8 cellular contexts compared by ENCODE assay signal in genomic region chr14:24271834-24272263, GRCh38. TPM values are rescaled to one million over a fixed set of nuclear protein-coding genes. Genes with fewer than 3 reads are reported as not detected.
A peak's percentile ranks its signal among the peaks of the same experiment; 100 is the strongest.
DNase-seq lines count a peak whose midpoint lies in the region; ATAC-seq, FAIRE-seq and TF ChIP-seq lines count a peak whose summit lies in the region.

No MANE protein-coding gene starts in this region.

- DNase-seq in activated T-cell treated with anti-CD3 and anti-CD28 coated beads, Interleukin-2, amount 50 U/mL, for 4 hours = no peak
- no peak for DNase-seq in activated T-cell treated with anti-CD3 and anti-CD28 coated beads, Interleukin-2, amount 50 U/mL, for 48 hours
- DNase-seq in astrocyte (ENCODE audit: low read depth) (no peak), HepG2 (ENCODE audit: low spot score) (no peak), thyroid gland (no peak), NCI-H146 treated with DMSO at 0.1 percent for 48 hours (lab: John Stamatoyannopoulos, UW; ENCODE audit: unreplicated experiment) (no peak), globus pallidus (ENCODE audit: low spot score) (no peak), cerebellar nuclear complex (lab: John Stamatoyannopoulos, UW) (no peak)

- no peaks in the 10 kb centered on the region for H3K79me2 ChIP-seq in astrocyte (ENCODE audit: insufficient read depth, low read length)
- H3K79me2 ChIP-seq in HepG2 (ENCODE audit: insufficient read depth, low read length) = peaks cover 7% of the 10 kb centered on the region

- TF ChIP-seq POLR2A in HepG2 (IDR thresholded peaks at IDR 0.05; ENCODE audit: insufficient read depth in 1 of 2, low read depth in 2 of 2, low read length in 2 of 2) (no peak), thyroid gland (IDR thresholded peaks at IDR 0.05) (no peak)

- H3K9ac ChIP-seq in astrocyte (ENCODE audit: low read length) = peak overlapping the region; percentile 94
- peak overlapping the region; percentile 98 for H3K9ac ChIP-seq in HepG2 (ENCODE audit: insufficient read depth, low read depth, low read length)

- H3K36me3 ChIP-seq in astrocyte (ENCODE audit: insufficient read depth, low read length) = peaks cover 7% of the 10 kb centered on the region
- peaks cover 11 to 20% of the 10 kb centered on the region in 2 experiments; a peak in 4 of 5 replicates for H3K36me3 ChIP-seq in HepG2 (replicated peaks in 1 of 2; ENCODE audit: control insufficient read depth in 1 of 2, insufficient read depth in 2 of 2, low read length in 2 of 2)
- H3K36me3 ChIP-seq in thyroid gland = peaks cover 8% of the 10 kb centered on the region in 2 donors

- peak overlapping the region; percentile 93 for H2AFZ ChIP-seq in astrocyte (ENCODE audit: low read depth, low read length)
- H2AFZ ChIP-seq in HepG2 (ENCODE audit: low read length) = peak overlapping the region; percentile 75

- WGBS in HepG2 (ENCODE audit: low lambda C conversion rate) = 9% methylated on average over 3 of the region's 3 CpGs
- 16% methylated on average over 3 of the region's 3 CpGs for WGBS in thyroid gland, 2 donors

- TF ChIP-seq EP300 in HepG2 (IDR thresholded peaks at IDR 0.05; ENCODE audit: low read depth in 2 of 2, low read length in 2 of 2) (no peak), HepG2 (CRISPR knock-in tag; IDR thresholded peaks at IDR 0.05; ENCODE audit: borderline replicate concordance) (no peak; the same call in 1 of the 2 replicates)

- BruUV-seq in HepG2 (replicated peaks; lab: Mats Ljungman, UMichigan) = TSS peak; percentile 50

- H3K4me3 ChIP-seq in astrocyte (ENCODE audit: insufficient read depth, low read depth, low read length) = peak overlapping the region; percentile 82
- H3K4me3 ChIP-seq in HepG2 (replicated peaks in 1 of 3; ENCODE audit: insufficient read depth in 1 of 3, low read depth in 2 of 3, low read length in 3 of 3) = peak overlapping the region; percentile 78 to 96 (median 78)
- peak overlapping the region in 2 of 3 donors; percentile 8 to 89 for H3K4me3 ChIP-seq in thyroid gland (replicated peaks in 1 of 3)

- peaks cover 43% of the 10 kb centered on the region for H3K4me1 Mint-ChIP-seq in activated T-cell treated with anti-CD3 and anti-CD28 coated beads, Interleukin-2, amount 50 U/mL, for 4 hours (ENCODE audit: low read depth)
- peaks cover 7% of the 10 kb centered on the region for H3K4me1 Mint-ChIP-seq in astrocyte (ENCODE audit: low read depth, unreplicated experiment)

- H3K4me3 Mint-ChIP-seq in activated T-cell treated with anti-CD3 and anti-CD28 coated beads, Interleukin-2, amount 50 U/mL, for 4 hours = peak overlapping the region; percentile 88
- peak overlapping the region; percentile 85 for H3K4me3 Mint-ChIP-seq in astrocyte (ENCODE audit: unreplicated experiment)

- no peaks in the 10 kb centered on the region for H3K27me3 Mint-ChIP-seq in activated T-cell treated with anti-CD3 and anti-CD28 coated beads, Interleukin-2, amount 50 U/mL, for 4 hours (ENCODE audit: low read depth)
- H3K27me3 Mint-ChIP-seq in astrocyte (ENCODE audit: low read depth, unreplicated experiment) = no peaks in the 10 kb centered on the region

- H3K36me3 Mint-ChIP-seq in activated T-cell treated with anti-CD3 and anti-CD28 coated beads, Interleukin-2, amount 50 U/mL, for 4 hours (ENCODE audit: insufficient read depth) = peaks cover 9% of the 10 kb centered on the region
- peaks cover 17% of the 10 kb centered on the region for H3K36me3 Mint-ChIP-seq in astrocyte (ENCODE audit: low read depth, unreplicated experiment)

- POLR2A ChIA-PET in HepG2 (lab: Yijun Ruan, JAX) = interaction anchor here (0.6 to 16.5 kb wide), 49 partner anchors 9 to 1435 kb away, joined by 3 to 435 read pairs (median 9); partner anchors contain the start of genes BCL2L2, CARMIL3, CBLN3 and CHMP4A

- intact Hi-C loops in HepG2 (cut with micrococcal nuclease; ENCODE audit: unreplicated experiment) = loop anchor here (1.0 to 2.0 kb wide), 4 partner anchors 20 to 55 kb away; partner anchors contain the start of gene MDP1
- intact Hi-C loops in thyroid gland (cut with DNase I) = no loop called here

- in situ Hi-C loops in HepG2 (cut with HindIII; ENCODE audit: extremely low pct_ligation_motif_present, low pct_unique_long_range_greater_than_20kb) = no loop called here

- H3K27me3 ChIP-seq in astrocyte (ENCODE audit: insufficient read depth, low read length) (no peaks in the 10 kb centered on the region), HepG2 (ENCODE audit: control insufficient read depth in 1 of 2, insufficient read depth in 2 of 2, low read length in 2 of 2) (no peaks in the 10 kb centered on the region; a peak in 1 of 5 replicates), thyroid gland (no peaks in the 10 kb centered on the region)

- ATAC-seq in activated T-cell treated with anti-CD3 and anti-CD28 coated beads, Interleukin-2, amount 50 U/mL, for 4 hours = no peak
- ATAC-seq in HepG2 = no peak

- no peaks in the 10 kb centered on the region for H3K9me3 Mint-ChIP-seq in activated T-cell treated with anti-CD3 and anti-CD28 coated beads, Interleukin-2, amount 50 U/mL, for 4 hours
- no peaks in the 10 kb centered on the region for H3K9me3 Mint-ChIP-seq in astrocyte (ENCODE audit: unreplicated experiment)

- peak overlapping the region; percentile 71 for H3K27ac Mint-ChIP-seq in astrocyte (ENCODE audit: unreplicated experiment)

- H3K27ac ChIP-seq in astrocyte (ENCODE audit: low read depth, low read length) = peak overlapping the region; percentile 92
- peak overlapping the region; percentile 92 for H3K27ac ChIP-seq in HepG2 (ENCODE audit: extremely low read length, insufficient read depth, low read length)
- H3K27ac ChIP-seq in thyroid gland = peak overlapping the region; percentile 51 to 95 (median 84)

- H3K4me2 ChIP-seq in astrocyte (ENCODE audit: low read length) = peak overlapping the region; percentile 94
- peak overlapping the region; percentile 97 for H3K4me2 ChIP-seq in HepG2 (ENCODE audit: low read depth, low read length)

- FAIRE-seq in astrocyte (lab: Jason Lieb, UNC) = no peak
- no peak for FAIRE-seq in HepG2 (lab: Jason Lieb, UNC)

- CTCF ChIA-PET in HepG2 (lab: Yijun Ruan, JAX; ENCODE audit: low intra/inter-chr PET ratio, low total read pairs) = interaction anchor here (1.4 to 2.8 kb wide), 3 partner anchors 26 to 56 kb away, joined by 10 to 33 read pairs (median 10); partner anchors contain the start of genes MDP1 and TINF2

- H3K4me1 ChIP-seq in astrocyte (ENCODE audit: insufficient read depth, low read length) = peaks cover 5% of the 10 kb centered on the region
- peaks cover 22% of the 10 kb centered on the region for H3K4me1 ChIP-seq in HepG2 (ENCODE audit: insufficient read depth, low read length)
- H3K4me1 ChIP-seq in thyroid gland = peaks cover 8 to 18% of the 10 kb centered on the region in 2 donors

- no peak for TF ChIP-seq CTCF in astrocyte (IDR thresholded peaks at IDR 0.05; ENCODE audit: insufficient read depth, low read depth, low read length)
- no peak for TF ChIP-seq CTCF in HepG2 (CRISPR knock-in tag; IDR thresholded peaks at IDR 0.05)
- TF ChIP-seq CTCF in thyroid gland (IDR thresholded peaks at IDR 0.05) = no peak

- H4K20me1 ChIP-seq in astrocyte (ENCODE audit: insufficient read depth, low read length) = peaks cover 1% of the 10 kb centered on the region
- H4K20me1 ChIP-seq in HepG2 (ENCODE audit: insufficient read depth, low read length) = no peaks in the 10 kb centered on the region

- H3K9me3 ChIP-seq in astrocyte (ENCODE audit: insufficient read depth, low read depth, low read length) (no peaks in the 10 kb centered on the region), HepG2 (ENCODE audit: low read length) (no peaks in the 10 kb centered on the region), thyroid gland (no peaks in the 10 kb centered on the region)

- TF ChIP-seq RAD21 in HepG2 (CRISPR knock-in tag; IDR thresholded peaks at IDR 0.05) = no peak

RNA-seq across cellular contexts. Expression of gene RABGGTA, which starts 0.5 kb away (rescaled TPM):
- total RNA-seq in activated T-cell treated with anti-CD3 and anti-CD28 coated beads, Interleukin-2, amount 50 U/mL, for 4 hours = 10 to 100 TPM; 52.2 to 58.8 (median 53.4) TPM
- total RNA-seq in astrocyte (26.6 and 27.3 TPM in 2 replicates), HepG2 (2016; rRNA removed; fragmentation: Illumina TruSeq; extraction: Trizol) (31.2 and 57.9 TPM in 2 replicates), thyroid gland (10 to 100 TPM; 29.8 to 44.8 (median 33.5) TPM)
- total RNA-seq in HepG2 (2016; cell fraction: cytosol; rRNA removed; fragmentation: Illumina TruSeq; extraction: Trizol; ENCODE audit: low read depth) = 53.1 and 55.5 TPM in 2 replicates
- 28.7 and 55.2 TPM in 2 replicates for total RNA-seq in HepG2 (2016; cell fraction: insoluble cytoplasmic fraction; rRNA removed; fragmentation: Illumina TruSeq; extraction: Trizol)
- 39.6 and 50.8 TPM in 2 replicates for total RNA-seq in HepG2 (2016; cell fraction: membrane; rRNA removed; fragmentation: Illumina TruSeq; extraction: Trizol)
- 73.3 and 76.1 TPM in 2 replicates for total RNA-seq in HepG2 (2016; cell fraction: nucleus; rRNA removed; fragmentation: Illumina TruSeq; extraction: Trizol)
- 90.8 and 111 TPM in 2 replicates for polyA plus RNA-seq in HepG2 (2011; rRNA removed)
- polyA plus RNA-seq in HepG2 (2011; cell fraction: cytosol; rRNA removed) = 39.6 and 61.4 TPM in 2 replicates
- polyA plus RNA-seq in HepG2 (2011; cell fraction: nucleus; rRNA removed) = 727 and 889 TPM in 2 replicates
- polyA plus RNA-seq in HepG2 (2012) = 57.8 and 65.9 TPM in 2 replicates
- 23.3 and 25.5 TPM in 2 replicates for polyA plus RNA-seq in HepG2 (2016; cell fraction: cytosol; fragmentation: Illumina TruSeq; extraction: Trizol; ENCODE audit: low read depth)
- 26.2 and 35.5 TPM in 2 replicates for polyA plus RNA-seq in HepG2 (2016; cell fraction: insoluble cytoplasmic fraction; fragmentation: Illumina TruSeq; extraction: Trizol; ENCODE audit: low read depth)
- polyA plus RNA-seq in HepG2 (2016; cell fraction: membrane; fragmentation: Illumina TruSeq; extraction: Trizol; ENCODE audit: low read depth) = 26.4 and 35.2 TPM in 2 replicates
- 187 and 194 TPM in 2 replicates for polyA plus RNA-seq in HepG2 (2016; cell fraction: nucleus; fragmentation: Illumina TruSeq; extraction: Trizol; ENCODE audit: insufficient read depth, low read depth)
- 110 and 204 TPM in 2 replicates for polyA minus RNA-seq in HepG2 (2011; rRNA and poly(A)+ RNA removed; ENCODE audit: low replicate concordance)
- 28.8 and 31.7 TPM in 2 replicates for polyA minus RNA-seq in HepG2 (2011; cell fraction: cytosol; rRNA and poly(A)+ RNA removed)
- 149 and 154 TPM in 2 replicates for polyA minus RNA-seq in HepG2 (2011; cell fraction: nucleus; rRNA and poly(A)+ RNA removed)

RNA-seq across cellular contexts. Expression of gene TGM1, which starts 8.9 kb away (rescaled TPM):
- total RNA-seq in activated T-cell treated with anti-CD3 and anti-CD28 coated beads, Interleukin-2, amount 50 U/mL, for 4 hours = 1 to 10 TPM; 2.6 to 8.1 (median 2.6) TPM
- 3.8 and 4.8 TPM in 2 replicates for total RNA-seq in astrocyte
- total RNA-seq in HepG2 (2016; rRNA removed; fragmentation: Illumina TruSeq; extraction: Trizol) = 1.9 and 3.2 TPM in 2 replicates
- 2.0 and 2.8 TPM in 2 replicates for total RNA-seq in HepG2 (2016; cell fraction: cytosol; rRNA removed; fragmentation: Illumina TruSeq; extraction: Trizol; ENCODE audit: low read depth)
- total RNA-seq in HepG2 (2016; cell fraction: insoluble cytoplasmic fraction; rRNA removed; fragmentation: Illumina TruSeq; extraction: Trizol) = 0.86 and 4.5 TPM in 2 replicates
- total RNA-seq in HepG2 (2016; cell fraction: membrane; rRNA removed; fragmentation: Illumina TruSeq; extraction: Trizol) = 2.8 and 3.2 TPM in 2 replicates
- total RNA-seq in HepG2 (2016; cell fraction: nucleus; rRNA removed; fragmentation: Illumina TruSeq; extraction: Trizol) = 5.9 and 9.4 TPM in 2 replicates
- polyA plus RNA-seq in HepG2 (2011; rRNA removed) = 9.5 and 10.6 TPM in 2 replicates
- polyA plus RNA-seq in HepG2 (2011; cell fraction: cytosol; rRNA removed) = 2.8 and 4.4 TPM in 2 replicates
- polyA plus RNA-seq in HepG2 (2011; cell fraction: nucleus; rRNA removed) = 70.4 and 118 TPM in 2 replicates
- polyA plus RNA-seq in HepG2 (2012) = 5.0 and 6.8 TPM in 2 replicates
- polyA plus RNA-seq in HepG2 (2016; cell fraction: cytosol; fragmentation: Illumina TruSeq; extraction: Trizol; ENCODE audit: low read depth) = 1.5 and 2.0 TPM in 2 replicates
- polyA plus RNA-seq in HepG2 (2016; cell fraction: insoluble cytoplasmic fraction; fragmentation: Illumina TruSeq; extraction: Trizol; ENCODE audit: low read depth) = 1.4 and 1.7 TPM in 2 replicates
- polyA plus RNA-seq in HepG2 (2016; cell fraction: membrane; fragmentation: Illumina TruSeq; extraction: Trizol; ENCODE audit: low read depth) = 1.9 and 2.6 TPM in 2 replicates
- 19.1 and 23.5 TPM in 2 replicates for polyA plus RNA-seq in HepG2 (2016; cell fraction: nucleus; fragmentation: Illumina TruSeq; extraction: Trizol; ENCODE audit: insufficient read depth, low read depth)
- 10.5 and 15.8 TPM in 2 replicates for polyA minus RNA-seq in HepG2 (2011; rRNA and poly(A)+ RNA removed; ENCODE audit: low replicate concordance)
- 1.6 TPM in 1 of 2 replicates, not detected in the other for polyA minus RNA-seq in HepG2 (2011; cell fraction: cytosol; rRNA and poly(A)+ RNA removed)
- 19.0 and 26.3 TPM in 2 replicates for polyA minus RNA-seq in HepG2 (2011; cell fraction: nucleus; rRNA and poly(A)+ RNA removed)
- 1 to 10 TPM; 1.9 to 2.8 (median 2.0) TPM for total RNA-seq in thyroid gland

RNA-seq across cellular contexts. Expression of gene DHRS1, which starts 27.7 kb away (rescaled TPM):
- total RNA-seq in activated T-cell treated with anti-CD3 and anti-CD28 coated beads, Interleukin-2, amount 50 U/mL, for 4 hours = 1 to 10 TPM; 2.6 to 4.2 (median 3.1) TPM
- 26.5 and 30.3 TPM in 2 replicates for total RNA-seq in astrocyte
- 46.3 and 60.8 TPM in 2 replicates for total RNA-seq in HepG2 (2016; rRNA removed; fragmentation: Illumina TruSeq; extraction: Trizol)
- total RNA-seq in HepG2 (2016; cell fraction: cytosol; rRNA removed; fragmentation: Illumina TruSeq; extraction: Trizol; ENCODE audit: low read depth) = 11.6 and 11.9 TPM in 2 replicates
- total RNA-seq in HepG2 (2016; cell fraction: insoluble cytoplasmic fraction; rRNA removed; fragmentation: Illumina TruSeq; extraction: Trizol) = 42.0 and 55.8 TPM in 2 replicates
- 12.0 and 12.3 TPM in 2 replicates for total RNA-seq in HepG2 (2016; cell fraction: membrane; rRNA removed; fragmentation: Illumina TruSeq; extraction: Trizol)
- 49.1 and 52.1 TPM in 2 replicates for total RNA-seq in HepG2 (2016; cell fraction: nucleus; rRNA removed; fragmentation: Illumina TruSeq; extraction: Trizol)
- 49.8 and 52.2 TPM in 2 replicates for polyA plus RNA-seq in HepG2 (2011; rRNA removed)
- 67.8 and 85.2 TPM in 2 replicates for polyA plus RNA-seq in HepG2 (2011; cell fraction: cytosol; rRNA removed)
- polyA plus RNA-seq in HepG2 (2011; cell fraction: nucleus; rRNA removed) = 332 and 353 TPM in 2 replicates
- 61.8 and 63.4 TPM in 2 replicates for polyA plus RNA-seq in HepG2 (2012)
- polyA plus RNA-seq in HepG2 (2016; cell fraction: cytosol; fragmentation: Illumina TruSeq; extraction: Trizol; ENCODE audit: low read depth) = 5.3 and 7.0 TPM in 2 replicates
- 57.6 and 62.6 TPM in 2 replicates for polyA plus RNA-seq in HepG2 (2016; cell fraction: insoluble cytoplasmic fraction; fragmentation: Illumina TruSeq; extraction: Trizol; ENCODE audit: low read depth)
- polyA plus RNA-seq in HepG2 (2016; cell fraction: membrane; fragmentation: Illumina TruSeq; extraction: Trizol; ENCODE audit: low read depth) = 8.9 and 12.3 TPM in 2 replicates
- 109 and 114 TPM in 2 replicates for polyA plus RNA-seq in HepG2 (2016; cell fraction: nucleus; fragmentation: Illumina TruSeq; extraction: Trizol; ENCODE audit: insufficient read depth, low read depth)
- 61.8 and 172 TPM in 2 replicates for polyA minus RNA-seq in HepG2 (2011; rRNA and poly(A)+ RNA removed; ENCODE audit: low replicate concordance)
- polyA minus RNA-seq in HepG2 (2011; cell fraction: cytosol; rRNA and poly(A)+ RNA removed) = 39.8 and 45.8 TPM in 2 replicates
- 57.2 and 59.4 TPM in 2 replicates for polyA minus RNA-seq in HepG2 (2011; cell fraction: nucleus; rRNA and poly(A)+ RNA removed)
- total RNA-seq in thyroid gland = 10 to 100 TPM; 35.2 to 59.3 (median 38.3) TPM

RNA-seq across cellular contexts. Expression of gene NOP9, which starts 27.8 kb away (rescaled TPM):
- total RNA-seq in activated T-cell treated with anti-CD3 and anti-CD28 coated beads, Interleukin-2, amount 50 U/mL, for 4 hours = 10 to 100 TPM; 67.8 to 71.0 (median 68.0) TPM
- total RNA-seq in astrocyte (22.9 and 23.5 TPM in 2 replicates), HepG2 (2016; rRNA removed; fragmentation: Illumina TruSeq; extraction: Trizol) (61.6 and 64.5 TPM in 2 replicates), thyroid gland (10 to 100 TPM; 16.4 to 22.3 (median 20.7) TPM)
- total RNA-seq in HepG2 (2016; cell fraction: cytosol; rRNA removed; fragmentation: Illumina TruSeq; extraction: Trizol; ENCODE audit: low read depth) = 2.7 and 3.4 TPM in 2 replicates
- total RNA-seq in HepG2 (2016; cell fraction: insoluble cytoplasmic fraction; rRNA removed; fragmentation: Illumina TruSeq; extraction: Trizol) = 58.5 and 62.7 TPM in 2 replicates
- 11.3 and 12.5 TPM in 2 replicates for total RNA-seq in HepG2 (2016; cell fraction: membrane; rRNA removed; fragmentation: Illumina TruSeq; extraction: Trizol)
- 38.6 and 43.3 TPM in 2 replicates for total RNA-seq in HepG2 (2016; cell fraction: nucleus; rRNA removed; fragmentation: Illumina TruSeq; extraction: Trizol)
- polyA plus RNA-seq in HepG2 (2011; rRNA removed) = 24.5 and 33.8 TPM in 2 replicates
- polyA plus RNA-seq in HepG2 (2011; cell fraction: cytosol; rRNA removed) = 19.8 and 21.2 TPM in 2 replicates
- 82.1 and 94.5 TPM in 2 replicates for polyA plus RNA-seq in HepG2 (2011; cell fraction: nucleus; rRNA removed)
- polyA plus RNA-seq in HepG2 (2012) = 28.7 and 29.6 TPM in 2 replicates
- 1.9 and 2.1 TPM in 2 replicates for polyA plus RNA-seq in HepG2 (2016; cell fraction: cytosol; fragmentation: Illumina TruSeq; extraction: Trizol; ENCODE audit: low read depth)
- 38.5 and 40.4 TPM in 2 replicates for polyA plus RNA-seq in HepG2 (2016; cell fraction: insoluble cytoplasmic fraction; fragmentation: Illumina TruSeq; extraction: Trizol; ENCODE audit: low read depth)
- 3.8 and 5.1 TPM in 2 replicates for polyA plus RNA-seq in HepG2 (2016; cell fraction: membrane; fragmentation: Illumina TruSeq; extraction: Trizol; ENCODE audit: low read depth)
- 39.2 and 41.4 TPM in 2 replicates for polyA plus RNA-seq in HepG2 (2016; cell fraction: nucleus; fragmentation: Illumina TruSeq; extraction: Trizol; ENCODE audit: insufficient read depth, low read depth)
- 80.1 and 104 TPM in 2 replicates for polyA minus RNA-seq in HepG2 (2011; rRNA and poly(A)+ RNA removed; ENCODE audit: low replicate concordance)
- polyA minus RNA-seq in HepG2 (2011; cell fraction: cytosol; rRNA and poly(A)+ RNA removed) = 32.3 and 42.1 TPM in 2 replicates
- 65.5 and 77.8 TPM in 2 replicates for polyA minus RNA-seq in HepG2 (2011; cell fraction: nucleus; rRNA and poly(A)+ RNA removed)

RNA-seq across cellular contexts. Expression of gene TINF2, which starts 29.4 kb away (rescaled TPM):
- 100 to 1,000 TPM in 2 of 3 donors, 10 to 100 TPM in 1; 87.2 to 110 (median 103) TPM for total RNA-seq in activated T-cell treated with anti-CD3 and anti-CD28 coated beads, Interleukin-2, amount 50 U/mL, for 4 hours
- total RNA-seq in astrocyte (33.0 and 36.2 TPM in 2 replicates), HepG2 (2016; rRNA removed; fragmentation: Illumina TruSeq; extraction: Trizol) (73.5 and 73.7 TPM in 2 replicates), thyroid gland (100 to 1,000 TPM in 1 of 4 donors, 10 to 100 TPM in 3; 67.3 to 101 (median 71.6) TPM)
- total RNA-seq in HepG2 (2016; cell fraction: cytosol; rRNA removed; fragmentation: Illumina TruSeq; extraction: Trizol; ENCODE audit: low read depth) = 13.7 and 18.4 TPM in 2 replicates
- 68.8 and 73.9 TPM in 2 replicates for total RNA-seq in HepG2 (2016; cell fraction: insoluble cytoplasmic fraction; rRNA removed; fragmentation: Illumina TruSeq; extraction: Trizol)
- total RNA-seq in HepG2 (2016; cell fraction: membrane; rRNA removed; fragmentation: Illumina TruSeq; extraction: Trizol) = 41.9 and 48.5 TPM in 2 replicates
- 48.8 and 53.9 TPM in 2 replicates for total RNA-seq in HepG2 (2016; cell fraction: nucleus; rRNA removed; fragmentation: Illumina TruSeq; extraction: Trizol)
- polyA plus RNA-seq in HepG2 (2011; rRNA removed) = 52.0 and 59.8 TPM in 2 replicates
- 32.2 and 34.7 TPM in 2 replicates for polyA plus RNA-seq in HepG2 (2011; cell fraction: cytosol; rRNA removed)
- polyA plus RNA-seq in HepG2 (2011; cell fraction: nucleus; rRNA removed) = 73.2 and 83.2 TPM in 2 replicates
- polyA plus RNA-seq in HepG2 (2012) = 36.1 and 60.0 TPM in 2 replicates
- 10.3 and 11.1 TPM in 2 replicates for polyA plus RNA-seq in HepG2 (2016; cell fraction: cytosol; fragmentation: Illumina TruSeq; extraction: Trizol; ENCODE audit: low read depth)
- polyA plus RNA-seq in HepG2 (2016; cell fraction: insoluble cytoplasmic fraction; fragmentation: Illumina TruSeq; extraction: Trizol; ENCODE audit: low read depth) = 65.8 and 69.3 TPM in 2 replicates
- polyA plus RNA-seq in HepG2 (2016; cell fraction: membrane; fragmentation: Illumina TruSeq; extraction: Trizol; ENCODE audit: low read depth) = 26.7 and 30.0 TPM in 2 replicates
- 53.3 and 55.1 TPM in 2 replicates for polyA plus RNA-seq in HepG2 (2016; cell fraction: nucleus; fragmentation: Illumina TruSeq; extraction: Trizol; ENCODE audit: insufficient read depth, low read depth)
- polyA minus RNA-seq in HepG2 (2011; rRNA and poly(A)+ RNA removed; ENCODE audit: low replicate concordance) = 36.9 and 44.7 TPM in 2 replicates
- 25.1 and 30.9 TPM in 2 replicates for polyA minus RNA-seq in HepG2 (2011; cell fraction: cytosol; rRNA and poly(A)+ RNA removed)
- polyA minus RNA-seq in HepG2 (2011; cell fraction: nucleus; rRNA and poly(A)+ RNA removed) = 82.3 and 93.4 TPM in 2 replicates
